Comparison of ENCODE assay signal across 9 cellular contexts in genomic region chr5:107469485-107469884, GRCh38.
DNase-seq lines count a peak whose midpoint lies in the region; ATAC-seq and TF ChIP-seq lines count a peak whose summit lies in the region.
"Had no signal": no experiment of that assay in that cellular context is flagged by ENCODE, and none has a peak within 500 bp of the region (broad histone marks: within the 10 kb centered on the region; RNA-seq: fewer than 3 reads in every experiment).

No MANE protein-coding gene starts in this region.

- no peak overlapping the region for H3K4me3 ChIP-seq in NB4 (ENCODE audit: low read depth, low read length)
- H3K4me3 ChIP-seq in choroid plexus epithelial cell (ENCODE audit: low read depth, low read length), result no peak overlapping the region

- TF ChIP-seq POLR2A in NB4 (IDR thresholded peaks at IDR 0.05; ENCODE audit: extremely low read depth, insufficient read length), result no peak

- H3K4me3 Mint-ChIP-seq in natural killer cell, result peak overlapping the region; percentile 74
- H3K4me3 Mint-ChIP-seq: T-helper 1 cell treated with Interleukin-12 subunit alpha and Interleukin-12 subunit beta and Interleukin-4 antibody, amounts not matched to agents 30 μg/mL and 1 μg/mL, for 36 hours had no signal

- peaks cover 73 to 80% of the 10 kb centered on the region in 2 donors for H3K4me1 Mint-ChIP-seq in natural killer cell

- ATAC-seq in natural killer cell, result peak; percentile 61 to 81 (median 63)
- ATAC-seq in GM19023 (IDR thresholded peaks at IDR 0.05; ENCODE audit: unreplicated experiment), result no peak
- no peak for ATAC-seq in HG03442 (IDR thresholded peaks at IDR 0.05; ENCODE audit: unreplicated experiment)
- no peak for ATAC-seq in GM21786 (IDR thresholded peaks at IDR 0.05; ENCODE audit: unreplicated experiment)

- DNase-seq in COLO829 (ENCODE audit: low spot score), result peak; percentile 53
- peak; percentile 29 for DNase-seq in NB4 (ENCODE audit: low read depth)
- DNase-seq in choroid plexus epithelial cell (ENCODE audit: low read depth), result peak; percentile 96
- DNase-seq in natural killer cell, result no peak
- no peak for DNase-seq in C1 segment of cervical spinal cord (lab: John Stamatoyannopoulos, UW)

- H3K36me3 Mint-ChIP-seq in natural killer cell, result no peaks in the 10 kb centered on the region

- intact Hi-C loops in natural killer cell (cut with micrococcal nuclease), result loop anchor here (1.0 to 5.0 kb wide), 4 partner anchors 17 to 80 kb away; no protein-coding TSS in a partner anchor

- H3K27ac Mint-ChIP-seq in natural killer cell, result peak overlapping the region; percentile 84 to 97
- H3K27ac Mint-ChIP-seq: T-helper 1 cell treated with Interleukin-12 subunit alpha and Interleukin-12 subunit beta and Interleukin-4 antibody, amounts not matched to agents 30 μg/mL and 1 μg/mL, for 36 hours had no signal

- H3K27me3 Mint-ChIP-seq in natural killer cell (ENCODE audit: low read depth in 2 of 2), result no peaks in the 10 kb centered on the region

- no peaks in the 10 kb centered on the region for H3K9me3 Mint-ChIP-seq in natural killer cell
- H3K9me3 Mint-ChIP-seq: T-helper 1 cell treated with Interleukin-12 subunit alpha and Interleukin-12 subunit beta and Interleukin-4 antibody, amounts not matched to agents 30 μg/mL and 1 μg/mL, for 36 hours had no signal

- TF ChIP-seq CTCF in NB4 (IDR thresholded peaks at IDR 0.05; ENCODE audit: low read depth, low read length) (no peak), choroid plexus epithelial cell (conservative IDR thresholded peaks at IDR 0.05; ENCODE audit: low read depth, low read length) (no peak), natural killer cell (IDR thresholded peaks at IDR 0.05) (no peak)

Comparison
In these comparisons a context has a peak if more than half of its experiments do, and no peak if none do; other contexts are left out.
1. DNase-seq: peak in COLO829 (single experiment), NB4 (single experiment) and choroid plexus epithelial cell (single experiment); none in natural killer cell (single experiment) and C1 segment of cervical spinal cord (0 of 14).
2. ATAC-seq: peak in natural killer cell (3 of 3); none in GM19023 (single experiment), HG03442 (single experiment) and GM21786 (single experiment).